ENCODE assay signal across 17 cellular contexts in the genomic region with DNA sequence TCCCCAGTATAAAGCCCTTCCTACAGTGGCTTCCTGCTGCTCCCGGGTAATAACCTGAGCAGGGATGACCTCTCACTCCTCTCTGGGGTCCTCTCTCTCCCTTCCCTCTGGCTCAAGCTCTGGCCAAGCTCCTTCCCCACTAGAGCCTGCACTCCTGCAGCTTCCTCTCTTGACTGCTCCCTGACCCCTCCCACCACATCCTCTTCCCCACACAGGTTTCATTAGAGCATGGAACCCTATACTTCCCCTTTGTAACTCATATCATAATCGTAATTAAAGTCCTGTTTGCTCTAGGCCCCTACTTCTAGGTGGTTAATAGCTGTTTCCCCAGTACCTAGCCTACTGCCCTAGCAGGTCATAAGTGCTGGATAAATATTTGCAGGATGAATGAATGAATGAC.
DNase-seq lines count a peak whose midpoint lies in the region; ATAC-seq and TF ChIP-seq lines count a peak whose summit lies in the region.
"Had no signal": no experiment of that assay in that cellular context is flagged by ENCODE, and none has a peak within 500 bp of the region (broad histone marks: within the 10 kb centered on the region; RNA-seq: fewer than 3 reads in every experiment).

No MANE protein-coding gene starts in this region.

- DNase-seq in GDM1 (lab: John Stamatoyannopoulos, UW) (peak; percentile 57), HL-60 (ENCODE audit: low read depth in 1 of 2, low spot score in 1 of 2) (peak; percentile 33 to 74), SKM-1 treated with dmso at 0.1 percent for 144 hours (lab: John Stamatoyannopoulos, UW; ENCODE audit: unreplicated experiment) (peak; percentile 96), natural killer cell (no peak), NCI-H1694 (lab: John Stamatoyannopoulos, UW) (no peak)
- DNase-seq in activated CD4-positive, alpha-beta T cell treated with anti-CD3 and anti-CD28 coated beads, Interleukin-2, amount 50 U/mL, for 48 hours = no peak
- DNase-seq: activated naive CD4-positive, alpha-beta T cell; CD4-positive, CD25-positive, alpha-beta regulatory T cell; effector memory CD4-positive, alpha-beta T cell; kidney; naive thymus-derived CD8-positive, alpha-beta T cell; NCI-H2171 had no signal

- no peak overlapping the region for H3K4me3 ChIP-seq in HL-60 (replicated peaks; ENCODE audit: insufficient read depth, low read length)
- H3K4me3 ChIP-seq: gastroesophageal sphincter, K562 had no signal

- no peak overlapping the region for H3K27ac ChIP-seq in HL-60 (replicated peaks)

- no peaks in the 10 kb centered on the region for H3K36me3 Mint-ChIP-seq in natural killer cell
- H3K36me3 Mint-ChIP-seq: CD4-positive, CD25-positive, alpha-beta regulatory T cell had no signal

- H3K27me3 ChIP-seq in HL-60 (ENCODE audit: insufficient read depth, poor library complexity, severe bottlenecking) = no peaks in the 10 kb centered on the region
- H3K27me3 ChIP-seq: gastroesophageal sphincter had no signal

- TF ChIP-seq CTCF in HL-60 (IDR thresholded peaks at IDR 0.05; ENCODE audit: insufficient read depth, low read length) (no peak), natural killer cell (IDR thresholded peaks at IDR 0.05) (no peak)

- intact Hi-C loops in natural killer cell (cut with micrococcal nuclease) = no loop called here

- peak overlapping the region in 1 of 2 donors; percentile 70 for H3K27ac Mint-ChIP-seq in natural killer cell
- H3K27ac Mint-ChIP-seq: CD4-positive, CD25-positive, alpha-beta regulatory T cell; naive thymus-derived CD8-positive, alpha-beta T cell had no signal

- H3K4me1 Mint-ChIP-seq in natural killer cell = peaks cover 60 to 66% of the 10 kb centered on the region in 2 donors
- H3K4me1 Mint-ChIP-seq: CD4-positive, CD25-positive, alpha-beta regulatory T cell had no signal

- peak in 2 of 3 donors; percentile 24 to 34 for ATAC-seq in natural killer cell
- ATAC-seq in GM18517 (IDR thresholded peaks at IDR 0.05; ENCODE audit: unreplicated experiment) = no peak
- ATAC-seq in HG03354 (IDR thresholded peaks at IDR 0.05; ENCODE audit: poor library complexity, severe bottlenecking, unreplicated experiment) = no peak
- ATAC-seq: gastroesophageal sphincter; K562; naive thymus-derived CD8-positive, alpha-beta T cell had no signal

- no peak overlapping the region for H3K4me3 Mint-ChIP-seq in natural killer cell
- H3K4me3 Mint-ChIP-seq: brain; CD4-positive, CD25-positive, alpha-beta regulatory T cell; naive thymus-derived CD8-positive, alpha-beta T cell had no signal

- H3K27me3 Mint-ChIP-seq in natural killer cell (ENCODE audit: low read depth in 2 of 2) = no peaks in the 10 kb centered on the region
- H3K27me3 Mint-ChIP-seq: brain had no signal

- H3K9me3 Mint-ChIP-seq in natural killer cell = no peaks in the 10 kb centered on the region

Comparison
In these comparisons a context has a peak if more than half of its experiments do, and no peak if none do; other contexts are left out.
1. DNase-seq: peak in GDM1 (single experiment), HL-60 (2 of 2) and SKM-1 treated with dmso at 0.1 percent for 144 hours (single experiment); none in natural killer cell (single experiment), NCI-H1694 (single experiment) and activated CD4-positive, alpha-beta T cell treated with anti-CD3 and anti-CD28 coated beads, Interleukin-2, amount 50 U/mL, for 48 hours (0 of 2).
2. ATAC-seq: peak in natural killer cell (2 of 3); none in GM18517 (single experiment) and HG03354 (single experiment).